8 cellular contexts compared by ENCODE assay signal in the genomic region with DNA sequence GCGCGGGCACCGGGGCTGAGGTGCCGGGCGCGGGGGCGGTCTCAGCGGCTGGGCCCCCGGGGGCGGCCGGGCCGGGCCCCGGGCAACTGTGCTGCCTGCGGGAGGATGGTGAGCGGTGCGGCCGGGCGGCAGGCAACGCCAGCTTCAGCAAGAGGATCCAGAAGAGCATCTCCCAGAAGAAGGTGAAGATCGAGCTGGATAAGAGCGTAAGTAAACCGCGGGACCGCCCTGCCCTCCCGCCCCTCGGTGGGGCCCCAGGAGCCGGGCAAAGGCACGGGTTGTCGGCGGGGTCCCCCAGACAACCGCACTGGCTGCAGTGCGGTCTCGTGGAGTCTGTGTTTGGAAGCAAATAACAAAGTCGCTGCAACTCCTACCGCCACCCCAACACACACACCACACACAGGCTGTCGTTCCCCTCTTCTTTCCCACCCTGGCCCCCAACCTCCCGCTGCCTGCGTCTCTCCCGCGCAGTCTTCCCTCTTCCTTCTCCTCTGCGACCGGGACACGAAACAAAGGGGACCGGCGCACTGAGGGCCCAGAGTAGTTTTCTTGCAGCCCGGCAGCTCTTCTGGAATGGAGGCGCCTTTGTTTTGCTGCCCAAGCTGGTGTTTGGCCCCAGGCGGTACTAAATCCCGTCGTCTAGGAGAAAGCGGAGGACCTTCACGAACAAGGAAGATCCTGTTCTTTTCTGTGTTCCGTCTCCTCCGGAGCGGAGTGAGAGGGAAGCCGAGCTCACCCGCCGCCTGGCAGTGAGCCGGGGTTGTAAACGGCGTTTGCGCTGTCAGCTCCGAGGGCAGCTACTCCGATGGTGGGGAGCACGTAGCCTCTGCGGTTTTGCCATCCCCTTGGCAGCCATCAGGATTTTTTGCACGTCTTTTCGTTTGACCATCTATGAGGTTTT. TPM values are rescaled to one million over a fixed set of nuclear protein-coding genes. Genes with fewer than 3 reads are reported as not detected.
A peak's percentile ranks its signal among the peaks of the same experiment; 100 is the strongest.
DNase-seq lines count a peak whose midpoint lies in the region; TF ChIP-seq lines count a peak whose summit lies in the region.

No MANE protein-coding gene starts in this region.

- no peaks in the 10 kb centered on the region for H3K27me3 ChIP-seq in HAP-1 (ENCODE audit: low read depth)
- H3K27me3 ChIP-seq in hepatocyte: no peaks in the 10 kb centered on the region
- peaks cover 1% of the 10 kb centered on the region for H3K27me3 ChIP-seq in rectal smooth muscle tissue (ENCODE audit: control insufficient read depth, insufficient read depth, low read length)

- H3K4me3 ChIP-seq in HAP-1: peak overlapping the region; percentile 75
- H3K4me3 ChIP-seq in LNCaP clone FGC (ENCODE audit: low read depth, low read length): peak overlapping the region; percentile 89
- peak overlapping the region; percentile 95 for H3K4me3 ChIP-seq in astrocyte of the cerebellum (ENCODE audit: low read depth, low read length)
- peak overlapping the region; percentile 91 for H3K4me3 ChIP-seq in hepatocyte
- H3K4me3 ChIP-seq in rectal smooth muscle tissue (ENCODE audit: low read length): peak overlapping the region; percentile 98

- TF ChIP-seq CTCF in GM10266 (IDR thresholded peaks at IDR 0.05; ENCODE audit: control insufficient read depth, insufficient read depth, low read depth, missing control alignments) (no peak), LNCaP clone FGC (IDR thresholded peaks at IDR 0.05; ENCODE audit: control insufficient read depth, extremely low read depth, insufficient read depth) (no peak), astrocyte of the cerebellum (IDR thresholded peaks at IDR 0.05; ENCODE audit: low read depth, low read length, missing control alignments) (no peak), hepatocyte (IDR thresholded peaks at IDR 0.05; ENCODE audit: poor library complexity) (no peak)

- peak overlapping the region; percentile 90 for H3K27ac ChIP-seq in hepatocyte
- peak overlapping the region; percentile 92 for H3K27ac ChIP-seq in rectal smooth muscle tissue (ENCODE audit: low read depth, low read length)

- WGBS in hepatocyte (ENCODE audit: low lambda C conversion rate, missing lambda C conversion rate): under 1% methylated on average over 37 of the region's 68 CpGs

- peak overlapping the region; percentile 80 for H3K4me2 ChIP-seq in hepatocyte

- H3K4me1 ChIP-seq in HAP-1 (peaks cover 26% of the 10 kb centered on the region), hepatocyte (ENCODE audit: insufficient read depth) (no peaks in the 10 kb centered on the region), rectal smooth muscle tissue (ENCODE audit: control insufficient read depth, insufficient read depth, low read length) (no peaks in the 10 kb centered on the region)

- H3K9ac ChIP-seq in rectal smooth muscle tissue (ENCODE audit: low read length): peak overlapping the region; percentile 70

- H3K79me2 ChIP-seq in hepatocyte: peaks cover 37% of the 10 kb centered on the region

- H4K20me1 ChIP-seq in hepatocyte (ENCODE audit: insufficient read depth, poor library complexity, severe bottlenecking): no peaks in the 10 kb centered on the region

- DNase-seq in GM10266 (ENCODE audit: extremely low spot score) (peak; percentile 28), HAP-1 (ENCODE audit: low spot score in 2 of 2) (peak; percentile 74 to 81), LNCaP clone FGC (ENCODE audit: low read depth) (peak; percentile 71), T-helper 2 cell (peak; percentile 7 to 69 (median 33)), astrocyte of the cerebellum (ENCODE audit: low read depth) (no peak), hepatocyte (ENCODE audit: low spot score) (peak; percentile 78), OCI-M2 (lab: John Stamatoyannopoulos, UW; ENCODE audit: unreplicated experiment) (no peak)

- H3K9me3 ChIP-seq in HAP-1 (no peaks in the 10 kb centered on the region), hepatocyte (ENCODE audit: low read depth) (no peaks in the 10 kb centered on the region)

- H3K36me3 ChIP-seq in HAP-1 (replicated peaks): peaks cover 5% of the 10 kb centered on the region; the same call in 1 of the 2 replicates
- no peaks in the 10 kb centered on the region for H3K36me3 ChIP-seq in hepatocyte (replicated peaks; ENCODE audit: insufficient read depth, low read depth)
- no peaks in the 10 kb centered on the region for H3K36me3 ChIP-seq in rectal smooth muscle tissue (ENCODE audit: control insufficient read depth, insufficient read depth, low read length)

- no peaks in the 10 kb centered on the region for H3K9me2 ChIP-seq in hepatocyte (replicated peaks; ENCODE audit: insufficient read depth)

- in situ Hi-C loops in HAP-1 (cut with MboI; ENCODE audit: low sequenced_read_pairs) (loop anchor here (5.0 kb wide), 1 partner anchor 39 kb away; a partner anchor contains a TSS), astrocyte of the cerebellum (cut with HindIII; ENCODE audit: low sequenced_read_pairs) (no loop called here)

- peak overlapping the region; percentile 44 for H2AFZ ChIP-seq in hepatocyte

RNA-seq across cellular contexts. Expression of a gene that starts 0.8 kb away (rescaled TPM):
- 16.5 and 17.5 TPM in 2 replicates for total RNA-seq in hepatocyte
- 26.4 and 28.2 TPM in 2 replicates for polyA plus RNA-seq in hepatocyte

RNA-seq across cellular contexts. Expression of a gene that starts 27.4 kb away (rescaled TPM):
- total RNA-seq in hepatocyte: 2.1 and 3.5 TPM in 2 replicates
- polyA plus RNA-seq in hepatocyte: 5.1 and 6.1 TPM in 2 replicates

RNA-seq across cellular contexts. Expression of a gene that starts 37.4 kb away (rescaled TPM):
- total RNA-seq in hepatocyte: 50.9 and 62.3 TPM in 2 replicates
- 84.4 and 87.0 TPM in 2 replicates for polyA plus RNA-seq in hepatocyte

Comparison
In these comparisons a context has a peak if more than half of its experiments do, and no peak if none do; other contexts are left out.
1. DNase-seq: peak in GM10266 (single experiment), HAP-1 (2 of 2), LNCaP clone FGC (single experiment), T-helper 2 cell (5 of 5) and hepatocyte (single experiment); none in astrocyte of the cerebellum (single experiment) and OCI-M2 (single experiment).
2. Peak in every context shown above with its lines, with median percentiles within 50 percentile points of each other: H3K4me3 ChIP-seq.